29 cellular contexts compared by ENCODE assay signal in genomic region chr3:192645437-192645836, GRCh38.
"Had no signal": no experiment of that assay in that cellular context is flagged by ENCODE, and none has a peak within 500 bp of the region (broad histone marks: within the 10 kb centered on the region; RNA-seq: fewer than 3 reads in every experiment).

No MANE protein-coding gene starts in this region.

- FAIRE-seq: astrocyte, bronchial epithelial cell, frontal cortex had no signal

- ATAC-seq: activated CD4-positive, CD25-positive, alpha-beta regulatory T cell treated with anti-CD3 and anti-CD28 coated beads, Interleukin-2, amount 50 U/mL, for 24 hours; activated CD8-positive, alpha-beta T cell treated with anti-CD3 and anti-CD28 coated beads for 36 hours; activated T-cell treated with anti-CD3 and anti-CD28 coated beads, Interleukin-2, amount 50 U/mL, for 4 hours; activated T-helper 17 cell treated with anti-CD3 and anti-CD28 coated beads, Interleukin-2, amount 50 U/mL, for 72 hours; esophagus mucosa had no signal

- DNase-seq: activated B cell treated with CpG ODN at 0.5 μM for 24 hours; activated CD4-positive, alpha-beta T cell treated with anti-CD3 and anti-CD28 coated beads for 48 hours; activated CD4-positive, alpha-beta T cell treated with anti-CD3 and anti-CD28 coated beads, Interleukin-2, amount 50 U/mL, for 1 hour; activated CD4-positive, alpha-beta T cell treated with anti-CD3 and anti-CD28 coated beads, Interleukin-2, amount 50 U/mL, for 48 hours; activated CD8-positive, alpha-beta memory T cell treated with anti-CD3 and anti-CD28 coated beads for 24 hours; activated CD8-positive, alpha-beta T cell treated with anti-CD3 and anti-CD28 coated beads for 36 hours; activated effector memory CD4-positive, alpha-beta T cell treated with Interleukin-2 at 50 U/mL for 16 hours; activated gamma-delta T cell treated with Interleukin-2 at 50 U/mL for 16 hours; activated naive CD4-positive, alpha-beta T cell treated with anti-CD3 and anti-CD28 coated beads, Interleukin-2, amount 50 U/mL, for 16 hours; activated naive CD4-positive, alpha-beta T cell treated with Interleukin-2 at 50 U/mL for 16 hours; activated T-cell treated with anti-CD3 and anti-CD28 coated beads, Interleukin-2, amount 50 U/mL, for 4 hours; amniotic stem cell; anterior cingulate cortex; brain microvascular endothelial cell; dorsolateral prefrontal cortex; effector memory CD4-positive, alpha-beta T cell; endodermal cell; foreskin fibroblast; head of caudate nucleus; hippocampal formation; T1000; WERI-Rb-1 had no signal

- H3K4me3 ChIP-seq: coronary artery, dorsolateral prefrontal cortex had no signal
